ENCODE assay signal across 19 cellular contexts in the genomic region with DNA sequence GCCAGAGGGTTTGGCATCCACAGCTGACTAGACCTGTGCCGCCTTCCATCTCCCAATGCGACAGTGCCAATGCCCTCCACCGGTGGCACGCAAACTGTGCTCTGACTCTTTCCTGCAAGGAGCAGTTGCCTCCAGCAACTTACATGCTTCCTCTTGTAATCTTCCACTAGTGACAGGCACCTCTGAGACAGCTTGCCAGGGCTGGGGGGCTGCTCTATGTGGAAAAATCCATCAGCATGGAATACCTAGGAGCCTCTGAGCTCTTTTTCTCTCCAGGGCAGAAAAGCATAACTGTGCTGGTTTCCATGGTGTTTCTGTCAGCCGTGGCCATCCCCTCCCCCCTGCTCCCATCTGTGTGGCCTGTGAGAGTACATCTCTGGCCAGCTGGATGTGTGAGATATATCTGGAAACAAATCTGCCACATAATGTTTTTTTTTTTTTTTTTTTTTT.
DNase-seq lines count a peak whose midpoint lies in the region; ATAC-seq, FAIRE-seq and TF ChIP-seq lines count a peak whose summit lies in the region.
"Had no signal": no experiment of that assay in that cellular context is flagged by ENCODE, and none has a peak within 500 bp of the region (broad histone marks: within the 10 kb centered on the region; RNA-seq: fewer than 3 reads in every experiment).

No MANE protein-coding gene starts in this region.

- TF ChIP-seq POLR2A in vagina (IDR thresholded peaks at IDR 0.05), result no peak

- H3K36me3 ChIP-seq in lung (ENCODE audit: control insufficient read depth in 2 of 2, insufficient read depth in 2 of 2, low read length in 2 of 2), result no peaks in the 10 kb centered on the region
- H3K36me3 ChIP-seq in vagina, result no peaks in the 10 kb centered on the region
- H3K36me3 ChIP-seq in CD8-positive, alpha-beta T cell (ENCODE audit: insufficient read depth, low read length), result no peaks in the 10 kb centered on the region
- H3K36me3 ChIP-seq: heart left ventricle, SJSA1 had no signal

- intact Hi-C loops in vagina (cut with DNase I), result no loop called here
- intact Hi-C loops in CD8-positive, alpha-beta T cell (cut with DNase I, micrococcal nuclease), result no loop called here

- H3K27ac ChIP-seq in lung (ENCODE audit: low read depth in 1 of 2, low read length in 1 of 2) (peak overlapping the region in 1 of 2 donors; percentile 26), vagina (no peak overlapping the region)
- no peak overlapping the region for H3K27ac ChIP-seq in CD8-positive, alpha-beta T cell (ENCODE audit: low read depth, low read length)
- H3K27ac ChIP-seq: A549, heart left ventricle, KMS-11, SJSA1 had no signal

- FAIRE-seq in D721Med (lab: Jason Lieb, UNC), result no peak
- FAIRE-seq: A549 had no signal

- H3K9me3 ChIP-seq in lung (ENCODE audit: control insufficient read depth in 2 of 2, insufficient read depth in 1 of 2, low read length in 1 of 2), result peaks cover 0 to 2% of the 10 kb centered on the region in 2 donors
- H3K9me3 ChIP-seq in vagina, result no peaks in the 10 kb centered on the region
- no peaks in the 10 kb centered on the region for H3K9me3 ChIP-seq in CD8-positive, alpha-beta T cell (ENCODE audit: low read length)
- H3K9me3 ChIP-seq: A549, heart left ventricle, SJSA1 had no signal

- TF ChIP-seq CTCF in lung (IDR thresholded peaks at IDR 0.05; ENCODE audit: control extremely low read depth, extremely low read depth) (no peak), vagina (IDR thresholded peaks at IDR 0.05) (no peak), D721Med (IDR thresholded peaks at IDR 0.05; ENCODE audit: insufficient read depth, missing control alignments) (no peak)
- no peak for TF ChIP-seq CTCF in CD8-positive, alpha-beta T cell (IDR thresholded peaks at IDR 0.05)

- DNase-seq in Ammon's horn (ENCODE audit: low spot score) (peak; percentile 55), NCI-H2171 treated with DMSO at 0.1 percent for 48 hours (lab: John Stamatoyannopoulos, UW) (peak; percentile 78), cerebellar cortex (ENCODE audit: low spot score) (peak; percentile 94), lung (ENCODE audit: low spot score) (no peak), vagina (ENCODE audit: extremely low spot score in 2 of 2) (no peak), D721Med (ENCODE audit: insufficient read length, low spot score) (no peak)
- DNase-seq in CD8-positive, alpha-beta T cell, result no peak
- DNase-seq: activated CD4-positive, CD25-positive, alpha-beta regulatory T cell; activated CD8-positive, alpha-beta memory T cell treated with anti-CD3 and anti-CD28 coated beads, Interleukin-2, amount 50 U/mL, for 48 hours; activated naive CD8-positive, alpha-beta T cell treated with anti-CD3 and anti-CD28 coated beads for 36 hours; erythroblast; NCI-H146; NCI-H526 had no signal

- H3K27ac Mint-ChIP-seq in CD8-positive, alpha-beta T cell, result no peak overlapping the region
- H3K27ac Mint-ChIP-seq: activated naive CD8-positive, alpha-beta T cell treated with anti-CD3 and anti-CD28 coated beads for 36 hours had no signal

- POLR2A ChIA-PET in CD8-positive, alpha-beta T cell (lab: Charles Lee), result interaction anchor here (0.6 kb wide), 1 partner anchor 1971 kb away, joined by 3 read pairs; no protein-coding TSS in a partner anchor

- no peaks in the 10 kb centered on the region for H3K9me3 Mint-ChIP-seq in CD8-positive, alpha-beta T cell
- H3K9me3 Mint-ChIP-seq: activated naive CD8-positive, alpha-beta T cell treated with anti-CD3 and anti-CD28 coated beads for 36 hours had no signal

- WGBS in lung, 2 donors, result 36 to 72% methylated on average over 5 of the region's 5 CpGs

- H3K4me1 ChIP-seq in lung (ENCODE audit: control insufficient read depth in 2 of 2, insufficient read depth in 2 of 2, low read length in 2 of 2) (no peaks in the 10 kb centered on the region), vagina (no peaks in the 10 kb centered on the region)
- H3K4me1 ChIP-seq in CD8-positive, alpha-beta T cell (ENCODE audit: insufficient read depth, low read length), result no peaks in the 10 kb centered on the region
- H3K4me1 ChIP-seq: A549, SJSA1 had no signal

- H3K4me3 ChIP-seq in lung (no peak overlapping the region), vagina (no peak overlapping the region)
- no peak overlapping the region for H3K4me3 ChIP-seq in CD8-positive, alpha-beta T cell (ENCODE audit: low read depth, low read length)
- H3K4me3 ChIP-seq: A549, heart left ventricle, SJSA1 had no signal

- no peak overlapping the region for H3K4me3 Mint-ChIP-seq in CD8-positive, alpha-beta T cell
- H3K4me3 Mint-ChIP-seq: activated naive CD8-positive, alpha-beta T cell treated with anti-CD3 and anti-CD28 coated beads for 36 hours had no signal

- H3K27me3 ChIP-seq in lung (ENCODE audit: control insufficient read depth, insufficient read depth) (no peaks in the 10 kb centered on the region), vagina (no peaks in the 10 kb centered on the region)
- no peaks in the 10 kb centered on the region for H3K27me3 ChIP-seq in CD8-positive, alpha-beta T cell (ENCODE audit: insufficient read depth, low read length)
- H3K27me3 ChIP-seq: heart left ventricle, SJSA1 had no signal

- H3K27me3 Mint-ChIP-seq in CD8-positive, alpha-beta T cell (ENCODE audit: low read depth), result peaks cover 12% of the 10 kb centered on the region

- CTCF ChIA-PET in CD8-positive, alpha-beta T cell (lab: Charles Lee), result no interaction called here

- ATAC-seq in lung (ENCODE audit: insufficient read depth, low FRiP score) (peak; percentile 30), GM21528 (IDR thresholded peaks at IDR 0.05; ENCODE audit: low FRiP score, unreplicated experiment) (no peak)
- ATAC-seq in CD8-positive, alpha-beta T cell, result no peak
- ATAC-seq: A549, HCT116 had no signal

- H3K4me1 Mint-ChIP-seq in CD8-positive, alpha-beta T cell (ENCODE audit: low read depth), result no peaks in the 10 kb centered on the region
- H3K4me1 Mint-ChIP-seq: activated naive CD8-positive, alpha-beta T cell treated with anti-CD3 and anti-CD28 coated beads for 36 hours had no signal

- no peaks in the 10 kb centered on the region for H3K36me3 Mint-ChIP-seq in CD8-positive, alpha-beta T cell
- H3K36me3 Mint-ChIP-seq: activated naive CD8-positive, alpha-beta T cell treated with anti-CD3 and anti-CD28 coated beads for 36 hours had no signal

Comparison
In these comparisons a context has a peak if more than half of its experiments do, and no peak if none do; other contexts are left out.
1. DNase-seq: peak in Ammon's horn (single experiment), NCI-H2171 treated with DMSO at 0.1 percent for 48 hours (single experiment) and cerebellar cortex (single experiment); none in lung (single experiment), vagina (0 of 2), D721Med (single experiment) and CD8-positive, alpha-beta T cell (0 of 7).